In genomic region chr2:222708274-222708710, GRCh38 we compare ENCODE assay signal across 7 cellular contexts. TPM values are rescaled to one million over a fixed set of nuclear protein-coding genes. Genes with fewer than 3 reads are reported as not detected.
DNase-seq lines count a peak whose midpoint lies in the region; ATAC-seq and TF ChIP-seq lines count a peak whose summit lies in the region.

No MANE protein-coding gene starts in this region.

- no peak overlapping the region for H4K12ac ChIP-seq in trophoblast cell (ENCODE audit: low read depth, low read length)

- intact Hi-C loops in upper lobe of right lung (cut with DNase I) = loop anchor here (10.0 kb wide), 1 partner anchor 197 kb away; no protein-coding TSS in a partner anchor

- H3K9ac ChIP-seq in trophoblast cell (ENCODE audit: low read length) = no peak overlapping the region

- no peak overlapping the region for H2AFZ ChIP-seq in trophoblast cell (ENCODE audit: insufficient read depth, low read length, poor library complexity)

- DNase-seq in KG1 (lab: John Stamatoyannopoulos, UW) (peak; percentile 8), SJSA1 (ENCODE audit: low read depth in 1 of 2, low spot score in 2 of 2) (peak; percentile 67 to 78), germinal center (ENCODE audit: low spot score) (peak; percentile 33), trophoblast cell (peak; percentile 79 to 95), upper lobe of right lung (peak; percentile 90)
- DNase-seq in activated gamma-delta T cell treated with anti-CD3 and anti-CD28 coated beads, Interleukin-2, amount 50 U/mL, for 16 hours (ENCODE audit: low read depth) = peak; percentile 64

- WGBS in trophoblast cell (ENCODE audit: extremely low coverage, insufficient coverage, insufficient read length) = no CpG with 5 or more reads among the region's 12 CpGs

- peak; percentile 83 for ATAC-seq in upper lobe of right lung

- H2BK5ac ChIP-seq in trophoblast cell (ENCODE audit: low read depth, low read length, poor library complexity) = no peak overlapping the region

- no peak overlapping the region for H2BK120ac ChIP-seq in trophoblast cell (ENCODE audit: insufficient read depth, low read length, poor library complexity)

- H3K18ac ChIP-seq in trophoblast cell (ENCODE audit: low read length) = no peak overlapping the region

- H3K4ac ChIP-seq in trophoblast cell (ENCODE audit: low read depth, low read length) = no peak overlapping the region

- no peak overlapping the region for H4K8ac ChIP-seq in trophoblast cell (ENCODE audit: low read depth, low read length)

- no peak overlapping the region for H4K91ac ChIP-seq in trophoblast cell (ENCODE audit: low read depth, low read length)

- H3K36me3 ChIP-seq in SJSA1 (no peaks in the 10 kb centered on the region), trophoblast cell (ENCODE audit: control insufficient read depth in 1 of 2, insufficient read depth in 2 of 2, low read length in 2 of 2) (no peaks in the 10 kb centered on the region), upper lobe of right lung (no peaks in the 10 kb centered on the region)

- H3K4me2 ChIP-seq in trophoblast cell (ENCODE audit: low read length) = no peak overlapping the region

- peak overlapping the region; percentile 61; the same call in 1 of the 2 replicates for H3K27ac ChIP-seq in SJSA1
- H3K27ac ChIP-seq in trophoblast cell (ENCODE audit: low read depth, low read length) = no peak overlapping the region
- no peak overlapping the region for H3K27ac ChIP-seq in upper lobe of right lung

- no peak overlapping the region for H3K23ac ChIP-seq in trophoblast cell (ENCODE audit: low read length)

- H3K79me1 ChIP-seq in trophoblast cell (ENCODE audit: low read length) = no peaks in the 10 kb centered on the region

- H2BK12ac ChIP-seq in trophoblast cell (ENCODE audit: low read length) = peak overlapping the region; percentile 61

- H3K4me3 ChIP-seq in SJSA1 (no peak overlapping the region), trophoblast cell (ENCODE audit: low read depth, low read length) (no peak overlapping the region), upper lobe of right lung (no peak overlapping the region)

- H3K14ac ChIP-seq in trophoblast cell (ENCODE audit: low read length) = no peak overlapping the region

- TF ChIP-seq CTCF in GM12801 (IDR thresholded peaks at IDR 0.05; ENCODE audit: extremely low read depth, insufficient read length) = peak; percentile 11
- TF ChIP-seq CTCF in upper lobe of right lung (IDR thresholded peaks at IDR 0.05) = peak; percentile 92

- H3K4me1 ChIP-seq in SJSA1 (replicated peaks) (peaks cover 34% of the 10 kb centered on the region), trophoblast cell (ENCODE audit: control insufficient read depth in 1 of 2, insufficient read depth in 2 of 2, low read length in 2 of 2) (peaks cover 4 to 6% of the 10 kb centered on the region in 2 experiments), upper lobe of right lung (peaks cover 9% of the 10 kb centered on the region)

- H3K9me3 ChIP-seq in SJSA1 (replicated peaks) (no peaks in the 10 kb centered on the region), trophoblast cell (ENCODE audit: insufficient read depth, low read depth, low read length) (no peaks in the 10 kb centered on the region), upper lobe of right lung (no peaks in the 10 kb centered on the region)

- no peak overlapping the region for H2AK5ac ChIP-seq in trophoblast cell (ENCODE audit: low read length)

- H3K27me3 ChIP-seq in SJSA1 (replicated peaks) = no peaks in the 10 kb centered on the region
- no peaks in the 10 kb centered on the region for H3K27me3 ChIP-seq in trophoblast cell (ENCODE audit: insufficient read depth, low read length)
- H3K27me3 ChIP-seq in upper lobe of right lung = no peaks in the 10 kb centered on the region

- no peaks in the 10 kb centered on the region for H3K79me2 ChIP-seq in trophoblast cell (ENCODE audit: control insufficient read depth, insufficient read depth, low read length, poor library complexity)

RNA-seq across cellular contexts. Expression of gene MOGAT1, which starts 36.8 kb away (rescaled TPM):
- not detected in 2 replicates for total RNA-seq in SJSA1 (2014; rRNA removed; shearing (Covaris generic))
- polyA plus RNA-seq in trophoblast cell (2013) = not detected in 2 replicates
- 2.2 TPM for total RNA-seq in upper lobe of right lung

RNA-seq across cellular contexts. Expression of gene FARSB, which starts 52.4 kb away (rescaled TPM):
- total RNA-seq in SJSA1 (2014; rRNA removed; shearing (Covaris generic)) = 18.7 and 36.1 TPM in 2 replicates
- polyA plus RNA-seq in trophoblast cell (2013) = 24.7 and 26.1 TPM in 2 replicates
- 12.0 TPM for total RNA-seq in upper lobe of right lung

Comparison
In these comparisons a context has a peak if more than half of its experiments do, and no peak if none do; other contexts are left out.
1. DNase-seq: peak in every context shown above with its lines; median percentile 90 in upper lobe of right lung; 87 in trophoblast cell; 72 in SJSA1; 64 in activated gamma-delta T cell treated with anti-CD3 and anti-CD28 coated beads, Interleukin-2, amount 50 U/mL, for 16 hours; 33 in germinal center; 8 in KG1.